19 cellular contexts compared by ENCODE assay signal in the genomic region with DNA sequence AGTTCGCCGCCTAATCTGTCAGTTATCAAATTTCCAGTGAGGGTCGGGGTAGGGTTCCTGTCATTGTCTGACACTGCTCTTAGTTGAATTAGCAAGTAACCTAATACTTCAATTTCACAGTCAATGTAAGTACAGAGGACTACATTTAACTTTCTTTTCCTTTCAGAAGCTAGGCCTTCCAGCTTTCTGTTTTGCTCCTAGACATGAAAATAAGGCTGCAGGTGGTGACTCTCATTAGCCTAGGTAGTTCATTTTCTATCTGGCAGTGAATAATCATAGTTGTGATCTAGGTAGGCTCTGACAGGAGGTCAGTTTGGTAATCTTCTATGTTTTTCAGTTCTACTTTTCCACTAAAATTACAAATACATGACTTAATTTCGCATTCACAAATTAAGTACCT.
"Had no signal": no experiment of that assay in that cellular context is flagged by ENCODE, and none has a peak within 500 bp of the region (broad histone marks: within the 10 kb centered on the region; RNA-seq: fewer than 3 reads in every experiment).

No MANE protein-coding gene starts in this region.

- H3K27me3 ChIP-seq: heart left ventricle, neural progenitor cell, pancreas, suprapubic skin, thyroid gland had no signal

- H3K4me2 ChIP-seq: neural progenitor cell had no signal

- H3K9ac ChIP-seq: neural progenitor cell had no signal

- DNase-seq: effector memory CD4-positive, alpha-beta T cell; heart left ventricle; hippocampal formation; left colon; left ventricle myocardium superior; mesenchymal stem cell; midbrain; nucleus accumbens; pancreas; right cardiac atrium; small intestine; stimulated activated CD4-positive, alpha-beta T cell treated with anti-CD3 and anti-CD28 coated beads, Interleukin-12 subunit alpha, Interleukin-12 subunit beta, amount 100 ng/mL, for 4 hours; stimulated activated naive CD8-positive, alpha-beta T cell treated with anti-CD3 and anti-CD28 coated beads, Interleukin-15, Interleukin-2, amounts not matched to agents 100 U/mL and 50 U/mL, for 24 hours; thyroid gland had no signal

- H3K36me3 ChIP-seq: heart left ventricle, neural progenitor cell, pancreas, suprapubic skin, thyroid gland had no signal

- ATAC-seq: esophagus mucosa; heart left ventricle; left colon; left ventricle myocardium superior; natural killer cell treated with Interleukin-12 subunit alpha and Interleukin-12 subunit beta and Interleukin-15 and Interleukin-18, amount 100 ng/mL, for 72 hours; pancreas; right cardiac atrium; stimulated activated naive CD8-positive, alpha-beta T cell treated with anti-CD3 and anti-CD28 coated beads, Interleukin-15, Interleukin-2, amounts not matched to agents 100 U/mL and 50 U/mL, for 24 hours had no signal

- H3K4me1 ChIP-seq: heart left ventricle, neural progenitor cell, pancreas, suprapubic skin, thyroid gland had no signal

- H3K9me3 ChIP-seq: pancreas, suprapubic skin, thyroid gland had no signal

- H2AFZ ChIP-seq: neural progenitor cell had no signal

- H3K27ac ChIP-seq: heart left ventricle, neural progenitor cell, pancreas, suprapubic skin, thyroid gland had no signal

- H3K4me3 ChIP-seq: heart left ventricle, lung, neural progenitor cell, pancreas, suprapubic skin, thyroid gland had no signal
